In genomic region chr4:16824278-16824806, GRCh38 we compare ENCODE assay signal across 1 cellular context.
TF ChIP-seq lines count a peak whose summit lies in the region.

No MANE protein-coding gene starts in this region.

TF ChIP-seq in HepG2, 621 proteins besides CTCF, POLR2A, EP300 and RAD21 (continued from another document and continues in another):
- TF ChIP-seq, protein P1, sequence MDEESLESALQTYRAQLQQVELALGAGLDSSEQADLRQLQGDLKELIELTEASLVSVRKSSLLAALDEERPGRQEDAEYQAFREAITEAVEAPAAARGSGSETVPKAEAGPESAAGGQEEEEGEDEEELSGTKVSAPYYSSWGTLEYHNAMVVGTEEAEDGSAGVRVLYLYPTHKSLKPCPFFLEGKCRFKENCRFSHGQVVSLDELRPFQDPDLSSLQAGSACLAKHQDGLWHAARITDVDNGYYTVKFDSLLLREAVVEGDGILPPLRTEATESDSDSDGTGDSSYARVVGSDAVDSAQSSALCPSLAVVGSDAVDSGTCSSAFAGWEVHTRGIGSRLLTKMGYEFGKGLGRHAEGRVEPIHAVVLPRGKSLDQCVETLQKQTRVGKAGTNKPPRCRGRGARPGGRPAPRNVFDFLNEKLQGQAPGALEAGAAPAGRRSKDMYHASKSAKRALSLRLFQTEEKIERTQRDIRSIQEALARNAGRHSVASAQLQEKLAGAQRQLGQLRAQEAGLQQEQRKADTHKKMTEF (CRISPR knock-in tag; IDR thresholded peaks at IDR 0.05): peak; percentile 63; the same call in 1 of the 2 replicates
- TF ChIP-seq NCOA2 (CRISPR knock-in tag; IDR thresholded peaks at IDR 0.05) (peak; percentile 76), SIN3B (IDR thresholded peaks at IDR 0.05; ENCODE audit: low read length) (no peak), NCOA5 (CRISPR knock-in tag; IDR thresholded peaks at IDR 0.05) (no peak), ZBTB42 (CRISPR knock-in tag; IDR thresholded peaks at IDR 0.05) (no peak), GATAD1 (CRISPR knock-in tag; IDR thresholded peaks at IDR 0.05) (0 out of 2 replicates have a peak, but pooled peaks have one; percentile 18), TAF15 (IDR thresholded peaks at IDR 0.05; ENCODE audit: low read depth, low read length, poor library complexity, severe bottlenecking) (no peak), RXRB (CRISPR knock-in tag; IDR thresholded peaks at IDR 0.05; ENCODE audit: borderline replicate concordance) (peak; percentile 54), FOXK1 (CRISPR knock-in tag; IDR thresholded peaks at IDR 0.05; ENCODE audit: borderline replicate concordance, low read depth) (0 out of 2 replicates have a peak, but pooled peaks have one; percentile 29), ZNF747 (CRISPR knock-in tag; IDR thresholded peaks at IDR 0.05; ENCODE audit: borderline replicate concordance) (no peak), ZNF660 (CRISPR knock-in tag; IDR thresholded peaks at IDR 0.05; ENCODE audit: borderline replicate concordance, low read depth) (no peak), ZBTB39 (CRISPR knock-in tag; IDR thresholded peaks at IDR 0.05) (no peak), RBAK (CRISPR knock-in tag; IDR thresholded peaks at IDR 0.05) (no peak), TBX2 (CRISPR knock-in tag; IDR thresholded peaks at IDR 0.05; ENCODE audit: borderline replicate concordance) (peak; percentile 62; the same call in 1 of the 2 replicates), ZNF704 (CRISPR knock-in tag; IDR thresholded peaks at IDR 0.05; ENCODE audit: borderline replicate concordance) (no peak), FOXA3 (CRISPR knock-in tag; IDR thresholded peaks at IDR 0.05) (peak; percentile 68), ZNF547 (CRISPR knock-in tag; IDR thresholded peaks at IDR 0.05) (no peak), ZNF557 (CRISPR knock-in tag; IDR thresholded peaks at IDR 0.05) (no peak), NONO (IDR thresholded peaks at IDR 0.05) (no peak), NONO (CRISPR knock-in tag; conservative IDR thresholded peaks at IDR 0.05) (peak; percentile 48; the same call in 1 of the 2 replicates), SRSF9 (IDR thresholded peaks at IDR 0.05; ENCODE audit: borderline replicate concordance, insufficient read depth, low read depth, low read length, poor library complexity, severe bottlenecking) (no peak), SMARCE1 (IDR thresholded peaks at IDR 0.05; ENCODE audit: borderline replicate concordance) (no peak), CBX2 (IDR thresholded peaks at IDR 0.05; ENCODE audit: low read depth, low read length) (no peak), CBX2 (CRISPR knock-in tag; IDR thresholded peaks at IDR 0.05; ENCODE audit: low read depth) (no peak), ZSCAN31 (CRISPR knock-in tag; IDR thresholded peaks at IDR 0.05; ENCODE audit: low read depth) (no peak), ZMYM4 (CRISPR knock-in tag; IDR thresholded peaks at IDR 0.05) (peak; percentile 50; the same call in 1 of the 2 replicates), KLF12 (CRISPR knock-in tag; IDR thresholded peaks at IDR 0.05; ENCODE audit: borderline replicate concordance) (no peak), RCOR2 (CRISPR knock-in tag; IDR thresholded peaks at IDR 0.05) (peak; percentile 52; the same call in 1 of the 2 replicates), CBFB (CRISPR knock-in tag; IDR thresholded peaks at IDR 0.05) (0 out of 2 replicates have a peak, but pooled peaks have one; percentile 36), JARID2 (CRISPR knock-in tag; IDR thresholded peaks at IDR 0.05; ENCODE audit: insufficient replicate concordance) (no peak), TEAD3 (CRISPR knock-in tag; optimal IDR thresholded peaks at IDR 0.05; ENCODE audit: borderline replicate concordance) (peak; percentile 28), MIER2 (CRISPR knock-in tag; IDR thresholded peaks at IDR 0.05) (0 out of 2 replicates have a peak, but pooled peaks have one; percentile 34), ZNF644 (CRISPR knock-in tag; IDR thresholded peaks at IDR 0.05; ENCODE audit: low read depth) (peak; percentile 69), NCOR1 (IDR thresholded peaks at IDR 0.05; ENCODE audit: borderline replicate concordance, low read length) (peak; percentile 94), HNF1B (CRISPR knock-in tag; IDR thresholded peaks at IDR 0.05) (peak; percentile 45; the same call in 1 of the 2 replicates), NFIC (IDR thresholded peaks at IDR 0.05; ENCODE audit: low read length) (peak; percentile 48; the same call in 1 of the 2 replicates), HDAC2 (CRISPR knock-in tag; IDR thresholded peaks at IDR 0.05) (0 out of 2 replicates have a peak, but pooled peaks have one; percentile 34), STAG1 (CRISPR knock-in tag; IDR thresholded peaks at IDR 0.05) (0 out of 2 replicates have a peak, but pooled peaks have one; percentile 3), HBP1 (CRISPR knock-in tag; IDR thresholded peaks at IDR 0.05; ENCODE audit: low read depth) (no peak), HNF4G (IDR thresholded peaks at IDR 0.05; ENCODE audit: borderline replicate concordance, low read depth, low read length) (peak; percentile 80), HNF4G (CRISPR knock-in tag; IDR thresholded peaks at IDR 0.05; ENCODE audit: borderline replicate concordance, low read depth) (peak; percentile 66)
- TF ChIP-seq, protein P2, sequence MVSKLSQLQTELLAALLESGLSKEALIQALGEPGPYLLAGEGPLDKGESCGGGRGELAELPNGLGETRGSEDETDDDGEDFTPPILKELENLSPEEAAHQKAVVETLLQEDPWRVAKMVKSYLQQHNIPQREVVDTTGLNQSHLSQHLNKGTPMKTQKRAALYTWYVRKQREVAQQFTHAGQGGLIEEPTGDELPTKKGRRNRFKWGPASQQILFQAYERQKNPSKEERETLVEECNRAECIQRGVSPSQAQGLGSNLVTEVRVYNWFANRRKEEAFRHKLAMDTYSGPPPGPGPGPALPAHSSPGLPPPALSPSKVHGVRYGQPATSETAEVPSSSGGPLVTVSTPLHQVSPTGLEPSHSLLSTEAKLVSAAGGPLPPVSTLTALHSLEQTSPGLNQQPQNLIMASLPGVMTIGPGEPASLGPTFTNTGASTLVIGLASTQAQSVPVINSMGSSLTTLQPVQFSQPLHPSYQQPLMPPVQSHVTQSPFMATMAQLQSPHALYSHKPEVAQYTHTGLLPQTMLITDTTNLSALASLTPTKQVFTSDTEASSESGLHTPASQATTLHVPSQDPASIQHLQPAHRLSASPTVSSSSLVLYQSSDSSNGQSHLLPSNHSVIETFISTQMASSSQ (IDR thresholded peaks at IDR 0.05; ENCODE audit: low read depth): no peak
- TF ChIP-seq, protein P2 (CRISPR knock-in tag; IDR thresholded peaks at IDR 0.05; ENCODE audit: borderline replicate concordance): peak; percentile 31; the same call in 1 of the 2 replicates
- TF ChIP-seq, protein P3, sequence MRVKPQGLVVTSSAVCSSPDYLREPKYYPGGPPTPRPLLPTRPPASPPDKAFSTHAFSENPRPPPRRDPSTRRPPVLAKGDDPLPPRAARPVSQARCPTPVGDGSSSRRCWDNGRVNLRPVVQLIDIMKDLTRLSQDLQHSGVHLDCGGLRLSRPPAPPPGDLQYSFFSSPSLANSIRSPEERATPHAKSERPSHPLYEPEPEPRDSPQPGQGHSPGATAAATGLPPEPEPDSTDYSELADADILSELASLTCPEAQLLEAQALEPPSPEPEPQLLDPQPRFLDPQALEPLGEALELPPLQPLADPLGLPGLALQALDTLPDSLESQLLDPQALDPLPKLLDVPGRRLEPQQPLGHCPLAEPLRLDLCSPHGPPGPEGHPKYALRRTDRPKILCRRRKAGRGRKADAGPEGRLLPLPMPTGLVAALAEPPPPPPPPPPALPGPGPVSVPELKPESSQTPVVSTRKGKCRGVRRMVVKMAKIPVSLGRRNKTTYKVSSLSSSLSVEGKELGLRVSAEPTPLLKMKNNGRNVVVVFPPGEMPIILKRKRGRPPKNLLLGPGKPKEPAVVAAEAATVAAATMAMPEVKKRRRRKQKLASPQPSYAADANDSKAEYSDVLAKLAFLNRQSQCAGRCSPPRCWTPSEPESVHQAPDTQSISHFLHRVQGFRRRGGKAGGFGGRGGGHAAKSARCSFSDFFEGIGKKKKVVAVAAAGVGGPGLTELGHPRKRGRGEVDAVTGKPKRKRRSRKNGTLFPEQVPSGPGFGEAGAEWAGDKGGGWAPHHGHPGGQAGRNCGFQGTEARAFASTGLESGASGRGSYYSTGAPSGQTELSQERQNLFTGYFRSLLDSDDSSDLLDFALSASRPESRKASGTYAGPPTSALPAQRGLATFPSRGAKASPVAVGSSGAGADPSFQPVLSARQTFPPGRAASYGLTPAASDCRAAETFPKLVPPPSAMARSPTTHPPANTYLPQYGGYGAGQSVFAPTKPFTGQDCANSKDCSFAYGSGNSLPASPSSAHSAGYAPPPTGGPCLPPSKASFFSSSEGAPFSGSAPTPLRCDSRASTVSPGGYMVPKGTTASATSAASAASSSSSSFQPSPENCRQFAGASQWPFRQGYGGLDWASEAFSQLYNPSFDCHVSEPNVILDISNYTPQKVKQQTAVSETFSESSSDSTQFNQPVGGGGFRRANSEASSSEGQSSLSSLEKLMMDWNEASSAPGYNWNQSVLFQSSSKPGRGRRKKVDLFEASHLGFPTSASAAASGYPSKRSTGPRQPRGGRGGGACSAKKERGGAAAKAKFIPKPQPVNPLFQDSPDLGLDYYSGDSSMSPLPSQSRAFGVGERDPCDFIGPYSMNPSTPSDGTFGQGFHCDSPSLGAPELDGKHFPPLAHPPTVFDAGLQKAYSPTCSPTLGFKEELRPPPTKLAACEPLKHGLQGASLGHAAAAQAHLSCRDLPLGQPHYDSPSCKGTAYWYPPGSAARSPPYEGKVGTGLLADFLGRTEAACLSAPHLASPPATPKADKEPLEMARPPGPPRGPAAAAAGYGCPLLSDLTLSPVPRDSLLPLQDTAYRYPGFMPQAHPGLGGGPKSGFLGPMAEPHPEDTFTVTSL (CRISPR knock-in tag; IDR thresholded peaks at IDR 0.05; ENCODE audit: borderline replicate concordance): peak; percentile 91
- TF ChIP-seq, protein P4, sequence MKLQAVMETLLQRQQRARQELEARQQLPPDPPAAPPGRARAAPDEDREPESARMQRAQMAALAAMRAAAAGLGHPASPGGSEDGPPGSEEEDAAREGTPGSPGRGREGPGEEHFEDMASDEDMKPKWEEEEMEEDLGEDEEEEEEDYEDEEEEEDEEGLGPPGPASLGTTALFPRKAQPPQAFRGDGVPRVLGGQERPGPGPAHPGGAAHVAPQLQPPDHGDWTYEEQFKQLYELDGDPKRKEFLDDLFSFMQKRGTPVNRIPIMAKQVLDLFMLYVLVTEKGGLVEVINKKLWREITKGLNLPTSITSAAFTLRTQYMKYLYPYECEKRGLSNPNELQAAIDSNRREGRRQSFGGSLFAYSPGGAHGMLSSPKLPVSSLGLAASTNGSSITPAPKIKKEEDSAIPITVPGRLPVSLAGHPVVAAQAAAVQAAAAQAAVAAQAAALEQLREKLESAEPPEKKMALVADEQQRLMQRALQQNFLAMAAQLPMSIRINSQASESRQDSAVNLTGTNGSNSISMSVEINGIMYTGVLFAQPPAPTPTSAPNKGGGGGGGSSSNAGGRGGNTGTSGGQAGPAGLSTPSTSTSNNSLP (IDR thresholded peaks at IDR 0.05; ENCODE audit: low read depth, low read length): peak; percentile 60; the same call in 1 of the 2 replicates
